In genomic region chr7:134782121-134782623, GRCh38 we compare ENCODE assay signal across 9 cellular contexts. TPM values are rescaled to one million over a fixed set of nuclear protein-coding genes. Genes with fewer than 3 reads are reported as not detected.
A peak's percentile ranks its signal among the peaks of the same experiment; 100 is the strongest.
DNase-seq lines count a peak whose midpoint lies in the region; ATAC-seq and TF ChIP-seq lines count a peak whose summit lies in the region.
"Had no signal": no experiment of that assay in that cellular context is flagged by ENCODE, and none has a peak within 500 bp of the region (broad histone marks: within the 10 kb centered on the region; RNA-seq: fewer than 3 reads in every experiment).

No MANE protein-coding gene starts in this region.

- H3K36me3 ChIP-seq in left ventricle myocardium inferior (peaks cover 10% of the 10 kb centered on the region), vagina (peaks cover 0 to 5% of the 10 kb centered on the region in 2 donors)

- no peak for ATAC-seq in left ventricle myocardium superior
- peak; percentile 63 for ATAC-seq in HG03457 (IDR thresholded peaks at IDR 0.05; ENCODE audit: unreplicated experiment)

- DNase-seq in left ventricle myocardium inferior (no peak), left ventricle myocardium superior (no peak), foreskin fibroblast (no peak), vagina (ENCODE audit: extremely low spot score in 2 of 2) (no peak), putamen (ENCODE audit: low spot score) (no peak), SHP77 treated with DMSO at 0.1 percent for 48 hours (lab: John Stamatoyannopoulos, UW) (no peak), hepatic stellate cell (ENCODE audit: low spot score) (no peak)
- DNase-seq: CD4-positive, CD25-positive, alpha-beta regulatory T cell had no signal

- intact Hi-C loops in left ventricle myocardium inferior (cut with micrococcal nuclease) (no loop called here), left ventricle myocardium superior (cut with micrococcal nuclease) (loop anchor here (10.0 kb wide), 1 partner anchor 103 kb away; no protein-coding TSS in a partner anchor), vagina (cut with DNase I) (loop anchor here (5.0 to 10.0 kb wide), 2 partner anchors 90 to 153 kb away; no protein-coding TSS in a partner anchor)

- H3K4me1 ChIP-seq in left ventricle myocardium inferior (peaks cover 90% of the 10 kb centered on the region), vagina (peaks cover 59% of the 10 kb centered on the region)

- no peak for TF ChIP-seq POLR2A in vagina (IDR thresholded peaks at IDR 0.05)

- H3K27ac ChIP-seq in left ventricle myocardium inferior (replicated peaks) (peak overlapping the region; percentile 89), vagina (peak overlapping the region; percentile 92)

- H3K27me3 ChIP-seq in left ventricle myocardium inferior (ENCODE audit: low read depth) (no peaks in the 10 kb centered on the region), vagina (no peaks in the 10 kb centered on the region)

- no peak for TF ChIP-seq CTCF in left ventricle myocardium inferior (IDR thresholded peaks at IDR 0.05; ENCODE audit: borderline replicate concordance)
- TF ChIP-seq CTCF in foreskin fibroblast (IDR thresholded peaks at IDR 0.05; ENCODE audit: low read depth, low read length) = no peak
- no peak for TF ChIP-seq CTCF in vagina (IDR thresholded peaks at IDR 0.05)

- H3K9me3 ChIP-seq in left ventricle myocardium inferior (replicated peaks) = no peaks in the 10 kb centered on the region
- H3K9me3 ChIP-seq in vagina = no peaks in the 10 kb centered on the region

- H3K4me3 ChIP-seq in left ventricle myocardium inferior (peak overlapping the region; percentile 76), foreskin fibroblast (ENCODE audit: low read depth in 1 of 2, low read length in 2 of 2) (peak overlapping the region; percentile 80 to 84), vagina (peak overlapping the region; percentile 62 to 63)

RNA-seq across cellular contexts. Expression of gene CALD1, which starts 2.7 kb away (rescaled TPM):
- total RNA-seq in left ventricle myocardium inferior (122 TPM), left ventricle myocardium superior (118 TPM), vagina (343 TPM)
